In genomic region chr12:93002278-93003054, GRCh38 we compare ENCODE assay signal across 10 cellular contexts.
DNase-seq lines count a peak whose midpoint lies in the region; ATAC-seq and TF ChIP-seq lines count a peak whose summit lies in the region.
"Had no signal": no experiment of that assay in that cellular context is flagged by ENCODE, and none has a peak within 500 bp of the region (broad histone marks: within the 10 kb centered on the region; RNA-seq: fewer than 3 reads in every experiment).

No MANE protein-coding gene starts in this region.

- peaks cover 0 to 15% (median 4%) of the 10 kb centered on the region in 4 donors for H3K4me1 ChIP-seq in stomach

- no peaks in the 10 kb centered on the region for H3K9me3 ChIP-seq in stomach

- peak; percentile 80 for DNase-seq in LHCN-M2 (ENCODE audit: low read depth)
- no peak for DNase-seq in chondrocyte (ENCODE audit: low spot score)
- DNase-seq in kidney tubule cell (ENCODE audit: low spot score): peak; percentile 57
- DNase-seq in stomach: no peak
- DNase-seq in NCI-H128 (lab: John Stamatoyannopoulos, UW; ENCODE audit: unreplicated experiment): no peak
- no peak for DNase-seq in 8988T
- DNase-seq: stimulated activated CD8-positive, alpha-beta memory T cell treated with anti-CD3 and anti-CD28 coated beads, Interleukin-4, amount 100 ng/mL, for 48 hours had no signal

- intact Hi-C loops in stomach (cut with DNase I; ENCODE audit: low total_unique reads): no loop called here

- ATAC-seq in HG02973 (IDR thresholded peaks at IDR 0.05; ENCODE audit: unreplicated experiment): no peak
- no peak for ATAC-seq in HG03520 (IDR thresholded peaks at IDR 0.05; ENCODE audit: unreplicated experiment)

- no peaks in the 10 kb centered on the region for H3K36me3 ChIP-seq in stomach
- H3K36me3 ChIP-seq: cardiac muscle cell had no signal

- H3K27ac Mint-ChIP-seq in chondrocyte (ENCODE audit: unreplicated experiment): peak overlapping the region; percentile 58

- 37 to 52% (median 42%) methylated on average over 7 of the region's 7 CpGs for whole genome bisulfite sequencing in stomach, 5 donors

- H3K4me3 Mint-ChIP-seq in chondrocyte (ENCODE audit: unreplicated experiment): no peak overlapping the region

- H3K4me1 Mint-ChIP-seq in chondrocyte (ENCODE audit: low read depth): peaks cover 19% of the 10 kb centered on the region

- TF ChIP-seq CTCF in chondrocyte (IDR thresholded peaks at IDR 0.05): no peak
- TF ChIP-seq CTCF in stomach (IDR thresholded peaks at IDR 0.05): no peak

- H3K27me3 ChIP-seq in stomach: no peaks in the 10 kb centered on the region
- H3K27me3 ChIP-seq: cardiac muscle cell had no signal

- TF ChIP-seq POLR2A in stomach (IDR thresholded peaks at IDR 0.05): no peak

- TF ChIP-seq EP300 in stomach (IDR thresholded peaks at IDR 0.05): no peak

- H3K36me3 Mint-ChIP-seq in chondrocyte (ENCODE audit: low read depth): no peaks in the 10 kb centered on the region

- no peaks in the 10 kb centered on the region for H3K27me3 Mint-ChIP-seq in chondrocyte (ENCODE audit: low read depth)

- peak overlapping the region in 3 of 5 donors; percentile 9 to 50 (median 22) for H3K27ac ChIP-seq in stomach
- H3K27ac ChIP-seq: cardiac muscle cell had no signal

- no peak overlapping the region for H3K4me3 ChIP-seq in stomach
- H3K4me3 ChIP-seq: cardiac muscle cell had no signal

- H3K9me3 Mint-ChIP-seq in chondrocyte (ENCODE audit: low read depth): no peaks in the 10 kb centered on the region

Comparison
In these comparisons a context has a peak if more than half of its experiments do, and no peak if none do; other contexts are left out.
1. DNase-seq: peak in LHCN-M2 (single experiment) and kidney tubule cell (single experiment); none in chondrocyte (single experiment), stomach (single experiment), NCI-H128 (single experiment) and 8988T (single experiment).